Comparison of ENCODE assay signal across 9 cellular contexts in genomic region chr10:77163670-77164348, GRCh38.
DNase-seq lines count a peak whose midpoint lies in the region; ATAC-seq, FAIRE-seq and TF ChIP-seq lines count a peak whose summit lies in the region.
"Had no signal": no experiment of that assay in that cellular context is flagged by ENCODE, and none has a peak within 500 bp of the region (broad histone marks: within the 10 kb centered on the region; RNA-seq: fewer than 3 reads in every experiment).

No MANE protein-coding gene starts in this region.

- DNase-seq in H54 (ENCODE audit: insufficient read length, low spot score) (peak; percentile 61), glutamatergic neuron (peak; percentile 39), smooth muscle cell (lab: John Stamatoyannopoulos, UW; ENCODE audit: unreplicated experiment) (no peak), NCI-H524 treated with DMSO at 0.1 percent for 48 hours (lab: John Stamatoyannopoulos, UW) (no peak), T-helper 1 cell (no peak), NCI-H187 (lab: John Stamatoyannopoulos, UW) (no peak)
- DNase-seq: NCI-H1092 had no signal

- H3K9ac ChIP-seq in smooth muscle cell (ENCODE audit: low read depth) = peak overlapping the region; percentile 57

- peak overlapping the region; percentile 20 for H3K27ac Mint-ChIP-seq in glutamatergic neuron (ENCODE audit: unreplicated experiment)

- FAIRE-seq in H54 (lab: Jason Lieb, UNC) = peak; percentile 98

- no peaks in the 10 kb centered on the region for H3K9me3 ChIP-seq in smooth muscle cell (replicated peaks; ENCODE audit: low read depth)

- H2AFZ ChIP-seq in smooth muscle cell (ENCODE audit: low read depth) = no peak overlapping the region

- H3F3A ChIP-seq in smooth muscle cell (ENCODE audit: low read depth) = peaks cover 26% of the 10 kb centered on the region

- H3K4me2 ChIP-seq in smooth muscle cell = peak overlapping the region; percentile 75

- peaks cover 13% of the 10 kb centered on the region for H3K4me1 ChIP-seq in smooth muscle cell (ENCODE audit: low read depth)

- ATAC-seq in SK-N-SH treated with all-trans-retinoic acid at 6 μM for 48 hours (peak; percentile 74), GM21529 (IDR thresholded peaks at IDR 0.05; ENCODE audit: unreplicated experiment) (no peak)

- no peaks in the 10 kb centered on the region for H3K79me2 ChIP-seq in smooth muscle cell (ENCODE audit: low read depth)

- no peaks in the 10 kb centered on the region for H3K27me3 ChIP-seq in smooth muscle cell (ENCODE audit: low read depth)

- no peak for TF ChIP-seq POLR2A in H54 (IDR thresholded peaks at IDR 0.05; ENCODE audit: low read depth, low read length)

- no peak overlapping the region for H3K4me3 ChIP-seq in smooth muscle cell

- 2% methylated on average over 4 of the region's 4 CpGs for WGBS in smooth muscle cell (ENCODE audit: low lambda C conversion rate)

- H3K27ac ChIP-seq in smooth muscle cell (ENCODE audit: low read depth) = peak overlapping the region; percentile 88

- no peaks in the 10 kb centered on the region for H3K36me3 ChIP-seq in smooth muscle cell (ENCODE audit: low read depth)

- no peak overlapping the region for H3K4me3 Mint-ChIP-seq in glutamatergic neuron (ENCODE audit: unreplicated experiment)

- H3K36me3 Mint-ChIP-seq in glutamatergic neuron (ENCODE audit: unreplicated experiment) = no peaks in the 10 kb centered on the region

- H4K20me1 ChIP-seq in smooth muscle cell (ENCODE audit: low read depth) = no peaks in the 10 kb centered on the region

- H3K27me3 Mint-ChIP-seq in glutamatergic neuron (ENCODE audit: unreplicated experiment) = no peaks in the 10 kb centered on the region

- H3K9me3 Mint-ChIP-seq in glutamatergic neuron (ENCODE audit: unreplicated experiment) = peaks cover 2% of the 10 kb centered on the region

- peaks cover 15% of the 10 kb centered on the region for H3K4me1 Mint-ChIP-seq in glutamatergic neuron (ENCODE audit: low read depth, unreplicated experiment)

- TF ChIP-seq CTCF in glutamatergic neuron (IDR thresholded peaks at IDR 0.05; ENCODE audit: partially characterized antibody, unreplicated experiment) = no peak
- TF ChIP-seq CTCF in smooth muscle cell (IDR thresholded peaks at IDR 0.05; ENCODE audit: borderline replicate concordance, insufficient read depth, poor library complexity, severe bottlenecking) = no peak

TF ChIP-seq in SK-N-SH treated with all-trans-retinoic acid at 6 μM for 48 hours, 23 proteins besides CTCF, POLR2A, EP300 and RAD21 (continues in another document):
- TF ChIP-seq ARNTL (CRISPR knock-in tag; IDR thresholded peaks at IDR 0.05; ENCODE audit: borderline replicate concordance, low read depth) = no peak
- TF ChIP-seq, protein P1, sequence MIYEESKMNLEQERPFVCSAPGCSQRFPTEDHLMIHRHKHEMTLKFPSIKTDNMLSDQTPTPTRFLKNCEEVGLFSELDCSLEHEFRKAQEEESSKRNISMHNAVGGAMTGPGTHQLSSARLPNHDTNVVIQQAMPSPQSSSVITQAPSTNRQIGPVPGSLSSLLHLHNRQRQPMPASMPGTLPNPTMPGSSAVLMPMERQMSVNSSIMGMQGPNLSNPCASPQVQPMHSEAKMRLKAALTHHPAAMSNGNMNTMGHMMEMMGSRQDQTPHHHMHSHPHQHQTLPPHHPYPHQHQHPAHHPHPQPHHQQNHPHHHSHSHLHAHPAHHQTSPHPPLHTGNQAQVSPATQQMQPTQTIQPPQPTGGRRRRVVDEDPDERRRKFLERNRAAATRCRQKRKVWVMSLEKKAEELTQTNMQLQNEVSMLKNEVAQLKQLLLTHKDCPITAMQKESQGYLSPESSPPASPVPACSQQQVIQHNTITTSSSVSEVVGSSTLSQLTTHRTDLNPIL (CRISPR knock-in tag; IDR thresholded peaks at IDR 0.05; ENCODE audit: low read depth) = no peak
- no peak; the same call in 1 of the 2 replicates for TF ChIP-seq OSR1 (CRISPR knock-in tag; IDR thresholded peaks at IDR 0.05)
- no peak for TF ChIP-seq ZNF70 (CRISPR knock-in tag; IDR thresholded peaks at IDR 0.05)
- no peak for TF ChIP-seq ESRRG (CRISPR knock-in tag; IDR thresholded peaks at IDR 0.05)
- peak; percentile 91 for TF ChIP-seq ISL1 (CRISPR knock-in tag; IDR thresholded peaks at IDR 0.05)
- peak; percentile 92 for TF ChIP-seq TOX (CRISPR knock-in tag; IDR thresholded peaks at IDR 0.05; ENCODE audit: borderline replicate concordance)
- TF ChIP-seq BACH2 (CRISPR knock-in tag; IDR thresholded peaks at IDR 0.05; ENCODE audit: borderline replicate concordance) = no peak
- TF ChIP-seq ZC3H10 (CRISPR knock-in tag; IDR thresholded peaks at IDR 0.05) = peak; percentile 84; the same call in 1 of the 2 replicates
- TF ChIP-seq CSDC2 (CRISPR knock-in tag; IDR thresholded peaks at IDR 0.05) = no peak
- peak; percentile 30; the same call in 1 of the 2 replicates for TF ChIP-seq ZFP3 (CRISPR knock-in tag; IDR thresholded peaks at IDR 0.05)
- TF ChIP-seq, protein P2, sequence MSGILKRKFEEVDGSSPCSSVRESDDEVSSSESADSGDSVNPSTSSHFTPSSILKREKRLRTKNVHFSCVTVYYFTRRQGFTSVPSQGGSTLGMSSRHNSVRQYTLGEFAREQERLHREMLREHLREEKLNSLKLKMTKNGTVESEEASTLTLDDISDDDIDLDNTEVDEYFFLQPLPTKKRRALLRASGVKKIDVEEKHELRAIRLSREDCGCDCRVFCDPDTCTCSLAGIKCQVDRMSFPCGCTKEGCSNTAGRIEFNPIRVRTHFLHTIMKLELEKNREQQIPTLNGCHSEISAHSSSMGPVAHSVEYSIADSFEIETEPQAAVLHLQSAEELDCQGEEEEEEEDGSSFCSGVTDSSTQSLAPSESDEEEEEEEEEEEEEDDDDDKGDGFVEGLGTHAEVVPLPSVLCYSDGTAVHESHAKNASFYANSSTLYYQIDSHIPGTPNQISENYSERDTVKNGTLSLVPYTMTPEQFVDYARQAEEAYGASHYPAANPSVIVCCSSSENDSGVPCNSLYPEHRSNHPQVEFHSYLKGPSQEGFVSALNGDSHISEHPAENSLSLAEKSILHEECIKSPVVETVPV (CRISPR knock-in tag; IDR thresholded peaks at IDR 0.05) = no peak
- no peak for TF ChIP-seq ZNF8 (CRISPR knock-in tag; IDR thresholded peaks at IDR 0.05)
- TF ChIP-seq PATZ1 (CRISPR knock-in tag; IDR thresholded peaks at IDR 0.05; ENCODE audit: borderline replicate concordance) = 0 out of 2 replicates have a peak, but pooled peaks have one; percentile 54
- TF ChIP-seq RARB (CRISPR knock-in tag; IDR thresholded peaks at IDR 0.05) = peak; percentile 86; the same call in 1 of the 2 replicates
- TF ChIP-seq PPARA (CRISPR knock-in tag; IDR thresholded peaks at IDR 0.05; ENCODE audit: borderline replicate concordance) = no peak
- TF ChIP-seq GLIS3 (CRISPR knock-in tag; IDR thresholded peaks at IDR 0.05) = no peak
- no peak for TF ChIP-seq TSHZ2 (CRISPR knock-in tag; IDR thresholded peaks at IDR 0.05)
- no peak; the same call in 1 of the 2 replicates for TF ChIP-seq TCF4 (CRISPR knock-in tag; IDR thresholded peaks at IDR 0.05; ENCODE audit: borderline replicate concordance)
- no peak for TF ChIP-seq ZNF565 (CRISPR knock-in tag; conservative IDR thresholded peaks at IDR 0.05; ENCODE audit: low read depth)

Comparison
In these comparisons a context has a peak if more than half of its experiments do, and no peak if none do; other contexts are left out.
1. DNase-seq: peak in H54 (single experiment) and glutamatergic neuron (single experiment); none in smooth muscle cell (single experiment), NCI-H524 treated with DMSO at 0.1 percent for 48 hours (single experiment), T-helper 1 cell (0 of 5) and NCI-H187 (0 of 2).